Comparison of ENCODE assay signal across 1 cellular context in the genomic region with DNA sequence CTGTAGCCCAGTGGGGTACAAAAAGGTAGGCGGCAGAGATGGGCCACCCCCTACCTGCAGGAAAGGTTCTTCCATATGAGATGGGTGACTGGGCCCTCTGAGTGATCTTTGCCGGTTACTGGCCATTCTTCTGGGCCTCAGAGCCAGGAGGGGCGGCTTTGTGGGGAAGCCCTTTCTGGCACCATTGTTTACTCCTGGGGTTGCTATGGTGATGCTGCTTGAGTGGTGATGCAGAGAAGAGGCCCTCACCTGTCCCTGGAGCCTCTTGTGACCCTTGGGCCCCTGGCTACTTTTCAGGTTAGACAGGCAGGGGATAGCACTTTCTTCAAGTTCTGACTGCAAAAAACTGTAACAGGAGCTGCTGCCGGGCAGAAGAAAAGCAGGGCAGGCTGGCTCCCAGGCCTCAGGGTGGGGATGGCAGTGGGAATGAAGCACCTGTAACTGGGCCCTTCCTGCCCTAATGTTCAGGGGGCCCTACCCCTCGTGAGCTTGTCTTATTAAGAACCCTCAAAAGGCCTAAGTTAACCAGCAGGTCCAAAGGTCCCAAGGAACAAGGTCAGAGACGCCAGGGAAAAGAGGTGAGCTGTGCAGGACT.
TF ChIP-seq lines count a peak whose summit lies in the region.

A gene (minus strand): TSS at position 139 of the 595 bp plus-strand sequence. CDS start 13 bp downstream, at position 126.

TF ChIP-seq in HepG2, 621 proteins besides CTCF, POLR2A, EP300 and RAD21:
- TF ChIP-seq RFX3 (CRISPR knock-in tag; IDR thresholded peaks at IDR 0.05) (peak; percentile 31; the same call in 1 of the 2 replicates), CBX1 (IDR thresholded peaks at IDR 0.05; ENCODE audit: low read depth) (no peak), CHD2 (IDR thresholded peaks at IDR 0.05; ENCODE audit: low read depth, low read length) (no peak), POLR2G (IDR thresholded peaks at IDR 0.05; ENCODE audit: low read depth, low read length) (peak; percentile 56), TAF15 (IDR thresholded peaks at IDR 0.05; ENCODE audit: low read depth, low read length, poor library complexity, severe bottlenecking) (no peak), SIX4 (CRISPR knock-in tag; IDR thresholded peaks at IDR 0.05) (no peak), ZNF256 (CRISPR knock-in tag; conservative IDR thresholded peaks at IDR 0.05) (0 out of 2 replicates have a peak, but pooled peaks have one; percentile 39), RBM39 (IDR thresholded peaks at IDR 0.05; ENCODE audit: low read depth, low read length, poor library complexity, severe bottlenecking) (no peak), CEBPG (CRISPR knock-in tag; IDR thresholded peaks at IDR 0.05) (no peak), ZNF263 (CRISPR knock-in tag; IDR thresholded peaks at IDR 0.05) (no peak), ATF1 (CRISPR knock-in tag; IDR thresholded peaks at IDR 0.05) (no peak), ZNF205 (CRISPR knock-in tag; IDR thresholded peaks at IDR 0.05) (no peak), U2AF2 (IDR thresholded peaks at IDR 0.05; ENCODE audit: low read depth, low read length) (no peak), ZBTB38 (CRISPR knock-in tag; IDR thresholded peaks at IDR 0.05) (no peak), MED8 (CRISPR knock-in tag; IDR thresholded peaks at IDR 0.05; ENCODE audit: insufficient replicate concordance) (no peak)
- TF ChIP-seq, protein P1, sequence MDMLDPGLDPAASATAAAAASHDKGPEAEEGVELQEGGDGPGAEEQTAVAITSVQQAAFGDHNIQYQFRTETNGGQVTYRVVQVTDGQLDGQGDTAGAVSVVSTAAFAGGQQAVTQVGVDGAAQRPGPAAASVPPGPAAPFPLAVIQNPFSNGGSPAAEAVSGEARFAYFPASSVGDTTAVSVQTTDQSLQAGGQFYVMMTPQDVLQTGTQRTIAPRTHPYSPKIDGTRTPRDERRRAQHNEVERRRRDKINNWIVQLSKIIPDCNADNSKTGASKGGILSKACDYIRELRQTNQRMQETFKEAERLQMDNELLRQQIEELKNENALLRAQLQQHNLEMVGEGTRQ (IDR thresholded peaks at IDR 0.05; ENCODE audit: low read depth, low read length) = no peak
- TF ChIP-seq, protein P1 (CRISPR knock-in tag; IDR thresholded peaks at IDR 0.05; ENCODE audit: borderline replicate concordance) = no peak
- TF ChIP-seq, protein P2, sequence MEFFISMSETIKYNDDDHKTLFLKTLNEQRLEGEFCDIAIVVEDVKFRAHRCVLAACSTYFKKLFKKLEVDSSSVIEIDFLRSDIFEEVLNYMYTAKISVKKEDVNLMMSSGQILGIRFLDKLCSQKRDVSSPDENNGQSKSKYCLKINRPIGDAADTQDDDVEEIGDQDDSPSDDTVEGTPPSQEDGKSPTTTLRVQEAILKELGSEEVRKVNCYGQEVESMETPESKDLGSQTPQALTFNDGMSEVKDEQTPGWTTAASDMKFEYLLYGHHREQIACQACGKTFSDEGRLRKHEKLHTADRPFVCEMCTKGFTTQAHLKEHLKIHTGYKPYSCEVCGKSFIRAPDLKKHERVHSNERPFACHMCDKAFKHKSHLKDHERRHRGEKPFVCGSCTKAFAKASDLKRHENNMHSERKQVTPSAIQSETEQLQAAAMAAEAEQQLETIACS (CRISPR knock-in tag; IDR thresholded peaks at IDR 0.05) = no peak
